Comparison of ENCODE assay signal across 9 cellular contexts in genomic region chr4:92344216-92344615, GRCh38. TPM values are rescaled to one million over a fixed set of nuclear protein-coding genes. Genes with fewer than 3 reads are reported as not detected.
"Had no signal": no experiment of that assay in that cellular context is flagged by ENCODE, and none has a peak within 500 bp of the region (broad histone marks: within the 10 kb centered on the region; RNA-seq: fewer than 3 reads in every experiment).

No MANE protein-coding gene starts in this region.

- H3K4me3 ChIP-seq: GM12878 had no signal

- FAIRE-seq: G401.6, GM12878, GM12891, GM12892, GM18507, GM19239 had no signal

- DNase-seq: GDM1, GF-D8 had no signal

- ATAC-seq: GM12878 had no signal

RNA-seq across cellular contexts. Expression of gene GRID2, which starts 40.5 kb away (rescaled TPM):
- total RNA-seq: G401, GM12878 had no signal
- polyA plus RNA-seq: GM12878 had no signal
